1 cellular context compared by ENCODE assay signal in the genomic region with DNA sequence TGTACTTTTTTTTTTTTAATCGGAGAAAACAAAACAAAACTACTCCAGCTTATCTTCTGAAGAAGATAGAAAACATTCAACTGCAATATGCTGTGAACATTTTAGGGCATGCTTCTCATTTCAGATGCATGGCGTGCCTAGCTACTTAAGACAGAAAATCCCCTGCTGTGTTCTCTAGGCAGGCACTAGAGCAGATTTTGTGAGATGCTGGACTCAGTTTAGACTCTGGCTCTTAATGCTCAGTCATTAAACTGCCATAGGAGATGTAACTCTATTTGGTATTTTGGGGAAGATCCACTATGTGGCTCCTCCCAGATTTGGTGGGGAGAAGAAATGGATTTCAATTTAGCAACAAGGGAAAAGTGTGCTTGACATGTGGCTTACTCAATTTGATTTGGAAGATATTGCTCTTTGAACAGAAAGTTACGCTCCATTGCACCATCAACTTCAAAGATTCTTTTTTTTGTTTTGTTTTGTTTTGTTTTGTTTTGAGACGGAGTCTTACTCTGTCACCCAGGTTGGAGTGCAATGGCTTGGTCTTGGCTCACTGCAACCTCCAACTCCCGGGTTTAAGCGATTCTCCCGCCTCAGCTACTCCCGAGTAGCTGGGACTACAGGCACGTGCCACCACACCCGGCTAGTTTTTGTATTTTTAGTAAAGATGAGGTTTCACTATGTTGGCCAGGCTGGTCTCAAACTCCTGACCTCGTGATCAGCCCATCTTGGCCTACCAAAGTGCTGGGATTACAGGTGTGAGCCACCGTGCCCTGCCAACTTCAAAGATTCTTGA.
TF ChIP-seq lines count a peak whose summit lies in the region.

No MANE protein-coding gene starts in this region.

TF ChIP-seq in K562, 482 proteins besides CTCF, POLR2A, EP300 and RAD21:
- TF ChIP-seq CEBPG (CRISPR knock-in tag; IDR thresholded peaks at IDR 0.05) (no peak), CEBPG (tag; conservative IDR thresholded peaks at IDR 0.05 in 1 of 2, IDR thresholded peaks at IDR 0.05 in 1 of 2) (peak in 1 of 2 experiments; percentile 67; a peak in 2 of 4 replicates), L3MBTL2 (IDR thresholded peaks at IDR 0.05) (peak; percentile 33; the same call in 1 of the 2 replicates), SMAD4 (CRISPR knock-in tag; conservative IDR thresholded peaks at IDR 0.05) (0 out of 2 replicates have a peak, but pooled peaks have one; percentile 27), CBX2 (IDR thresholded peaks at IDR 0.05; ENCODE audit: insufficient read depth, low read length, poor library complexity, severe bottlenecking) (no peak), MEF2A (IDR thresholded peaks at IDR 0.05; ENCODE audit: control insufficient read depth, low read depth, low read length) (no peak)
- TF ChIP-seq, protein P1, sequence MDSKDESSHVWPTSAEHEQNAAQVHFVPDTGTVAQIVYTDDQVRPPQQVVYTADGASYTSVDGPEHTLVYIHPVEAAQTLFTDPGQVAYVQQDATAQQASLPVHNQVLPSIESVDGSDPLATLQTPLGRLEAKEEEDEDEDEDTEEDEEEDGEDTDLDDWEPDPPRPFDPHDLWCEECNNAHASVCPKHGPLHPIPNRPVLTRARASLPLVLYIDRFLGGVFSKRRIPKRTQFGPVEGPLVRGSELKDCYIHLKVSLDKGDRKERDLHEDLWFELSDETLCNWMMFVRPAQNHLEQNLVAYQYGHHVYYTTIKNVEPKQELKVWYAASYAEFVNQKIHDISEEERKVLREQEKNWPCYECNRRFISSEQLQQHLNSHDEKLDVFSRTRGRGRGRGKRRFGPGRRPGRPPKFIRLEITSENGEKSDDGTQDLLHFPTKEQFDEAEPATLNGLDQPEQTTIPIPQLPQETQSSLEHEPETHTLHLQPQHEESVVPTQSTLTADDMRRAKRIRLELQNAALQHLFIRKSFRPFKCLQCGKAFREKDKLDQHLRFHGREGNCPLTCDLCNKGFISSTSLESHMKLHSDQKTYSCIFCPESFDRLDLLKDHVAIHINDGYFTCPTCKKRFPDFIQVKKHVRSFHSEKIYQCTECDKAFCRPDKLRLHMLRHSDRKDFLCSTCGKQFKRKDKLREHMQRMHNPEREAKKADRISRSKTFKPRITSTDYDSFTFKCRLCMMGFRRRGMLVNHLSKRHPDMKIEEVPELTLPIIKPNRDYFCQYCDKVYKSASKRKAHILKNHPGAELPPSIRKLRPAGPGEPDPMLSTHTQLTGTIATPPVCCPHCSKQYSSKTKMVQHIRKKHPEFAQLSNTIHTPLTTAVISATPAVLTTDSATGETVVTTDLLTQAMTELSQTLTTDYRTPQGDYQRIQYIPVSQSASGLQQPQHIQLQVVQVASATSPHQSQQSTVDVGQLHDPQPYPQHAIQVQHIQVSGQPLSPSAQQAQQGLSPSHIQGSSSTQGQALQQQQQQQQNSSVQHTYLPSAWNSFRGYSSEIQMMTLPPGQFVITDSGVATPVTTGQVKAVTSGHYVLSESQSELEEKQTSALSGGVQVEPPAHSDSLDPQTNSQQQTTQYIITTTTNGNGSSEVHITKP (IDR thresholded peaks at IDR 0.05; ENCODE audit: partially characterized antibody), result peak; percentile 26
- TF ChIP-seq, protein P2, sequence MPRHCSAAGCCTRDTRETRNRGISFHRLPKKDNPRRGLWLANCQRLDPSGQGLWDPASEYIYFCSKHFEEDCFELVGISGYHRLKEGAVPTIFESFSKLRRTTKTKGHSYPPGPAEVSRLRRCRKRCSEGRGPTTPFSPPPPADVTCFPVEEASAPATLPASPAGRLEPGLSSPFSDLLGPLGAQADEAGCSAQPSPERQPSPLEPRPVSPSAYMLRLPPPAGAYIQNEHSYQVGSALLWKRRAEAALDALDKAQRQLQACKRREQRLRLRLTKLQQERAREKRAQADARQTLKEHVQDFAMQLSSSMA (CRISPR knock-in tag; IDR thresholded peaks at IDR 0.05), result no peak
- TF ChIP-seq, protein P3, sequence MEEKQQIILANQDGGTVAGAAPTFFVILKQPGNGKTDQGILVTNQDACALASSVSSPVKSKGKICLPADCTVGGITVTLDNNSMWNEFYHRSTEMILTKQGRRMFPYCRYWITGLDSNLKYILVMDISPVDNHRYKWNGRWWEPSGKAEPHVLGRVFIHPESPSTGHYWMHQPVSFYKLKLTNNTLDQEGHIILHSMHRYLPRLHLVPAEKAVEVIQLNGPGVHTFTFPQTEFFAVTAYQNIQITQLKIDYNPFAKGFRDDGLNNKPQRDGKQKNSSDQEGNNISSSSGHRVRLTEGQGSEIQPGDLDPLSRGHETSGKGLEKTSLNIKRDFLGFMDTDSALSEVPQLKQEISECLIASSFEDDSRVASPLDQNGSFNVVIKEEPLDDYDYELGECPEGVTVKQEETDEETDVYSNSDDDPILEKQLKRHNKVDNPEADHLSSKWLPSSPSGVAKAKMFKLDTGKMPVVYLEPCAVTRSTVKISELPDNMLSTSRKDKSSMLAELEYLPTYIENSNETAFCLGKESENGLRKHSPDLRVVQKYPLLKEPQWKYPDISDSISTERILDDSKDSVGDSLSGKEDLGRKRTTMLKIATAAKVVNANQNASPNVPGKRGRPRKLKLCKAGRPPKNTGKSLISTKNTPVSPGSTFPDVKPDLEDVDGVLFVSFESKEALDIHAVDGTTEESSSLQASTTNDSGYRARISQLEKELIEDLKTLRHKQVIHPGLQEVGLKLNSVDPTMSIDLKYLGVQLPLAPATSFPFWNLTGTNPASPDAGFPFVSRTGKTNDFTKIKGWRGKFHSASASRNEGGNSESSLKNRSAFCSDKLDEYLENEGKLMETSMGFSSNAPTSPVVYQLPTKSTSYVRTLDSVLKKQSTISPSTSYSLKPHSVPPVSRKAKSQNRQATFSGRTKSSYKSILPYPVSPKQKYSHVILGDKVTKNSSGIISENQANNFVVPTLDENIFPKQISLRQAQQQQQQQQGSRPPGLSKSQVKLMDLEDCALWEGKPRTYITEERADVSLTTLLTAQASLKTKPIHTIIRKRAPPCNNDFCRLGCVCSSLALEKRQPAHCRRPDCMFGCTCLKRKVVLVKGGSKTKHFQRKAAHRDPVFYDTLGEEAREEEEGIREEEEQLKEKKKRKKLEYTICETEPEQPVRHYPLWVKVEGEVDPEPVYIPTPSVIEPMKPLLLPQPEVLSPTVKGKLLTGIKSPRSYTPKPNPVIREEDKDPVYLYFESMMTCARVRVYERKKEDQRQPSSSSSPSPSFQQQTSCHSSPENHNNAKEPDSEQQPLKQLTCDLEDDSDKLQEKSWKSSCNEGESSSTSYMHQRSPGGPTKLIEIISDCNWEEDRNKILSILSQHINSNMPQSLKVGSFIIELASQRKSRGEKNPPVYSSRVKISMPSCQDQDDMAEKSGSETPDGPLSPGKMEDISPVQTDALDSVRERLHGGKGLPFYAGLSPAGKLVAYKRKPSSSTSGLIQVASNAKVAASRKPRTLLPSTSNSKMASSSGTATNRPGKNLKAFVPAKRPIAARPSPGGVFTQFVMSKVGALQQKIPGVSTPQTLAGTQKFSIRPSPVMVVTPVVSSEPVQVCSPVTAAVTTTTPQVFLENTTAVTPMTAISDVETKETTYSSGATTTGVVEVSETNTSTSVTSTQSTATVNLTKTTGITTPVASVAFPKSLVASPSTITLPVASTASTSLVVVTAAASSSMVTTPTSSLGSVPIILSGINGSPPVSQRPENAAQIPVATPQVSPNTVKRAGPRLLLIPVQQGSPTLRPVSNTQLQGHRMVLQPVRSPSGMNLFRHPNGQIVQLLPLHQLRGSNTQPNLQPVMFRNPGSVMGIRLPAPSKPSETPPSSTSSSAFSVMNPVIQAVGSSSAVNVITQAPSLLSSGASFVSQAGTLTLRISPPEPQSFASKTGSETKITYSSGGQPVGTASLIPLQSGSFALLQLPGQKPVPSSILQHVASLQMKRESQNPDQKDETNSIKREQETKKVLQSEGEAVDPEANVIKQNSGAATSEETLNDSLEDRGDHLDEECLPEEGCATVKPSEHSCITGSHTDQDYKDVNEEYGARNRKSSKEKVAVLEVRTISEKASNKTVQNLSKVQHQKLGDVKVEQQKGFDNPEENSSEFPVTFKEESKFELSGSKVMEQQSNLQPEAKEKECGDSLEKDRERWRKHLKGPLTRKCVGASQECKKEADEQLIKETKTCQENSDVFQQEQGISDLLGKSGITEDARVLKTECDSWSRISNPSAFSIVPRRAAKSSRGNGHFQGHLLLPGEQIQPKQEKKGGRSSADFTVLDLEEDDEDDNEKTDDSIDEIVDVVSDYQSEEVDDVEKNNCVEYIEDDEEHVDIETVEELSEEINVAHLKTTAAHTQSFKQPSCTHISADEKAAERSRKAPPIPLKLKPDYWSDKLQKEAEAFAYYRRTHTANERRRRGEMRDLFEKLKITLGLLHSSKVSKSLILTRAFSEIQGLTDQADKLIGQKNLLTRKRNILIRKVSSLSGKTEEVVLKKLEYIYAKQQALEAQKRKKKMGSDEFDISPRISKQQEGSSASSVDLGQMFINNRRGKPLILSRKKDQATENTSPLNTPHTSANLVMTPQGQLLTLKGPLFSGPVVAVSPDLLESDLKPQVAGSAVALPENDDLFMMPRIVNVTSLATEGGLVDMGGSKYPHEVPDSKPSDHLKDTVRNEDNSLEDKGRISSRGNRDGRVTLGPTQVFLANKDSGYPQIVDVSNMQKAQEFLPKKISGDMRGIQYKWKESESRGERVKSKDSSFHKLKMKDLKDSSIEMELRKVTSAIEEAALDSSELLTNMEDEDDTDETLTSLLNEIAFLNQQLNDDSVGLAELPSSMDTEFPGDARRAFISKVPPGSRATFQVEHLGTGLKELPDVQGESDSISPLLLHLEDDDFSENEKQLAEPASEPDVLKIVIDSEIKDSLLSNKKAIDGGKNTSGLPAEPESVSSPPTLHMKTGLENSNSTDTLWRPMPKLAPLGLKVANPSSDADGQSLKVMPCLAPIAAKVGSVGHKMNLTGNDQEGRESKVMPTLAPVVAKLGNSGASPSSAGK (IDR thresholded peaks at IDR 0.05), result peak; percentile 66
- TF ChIP-seq, protein P4, sequence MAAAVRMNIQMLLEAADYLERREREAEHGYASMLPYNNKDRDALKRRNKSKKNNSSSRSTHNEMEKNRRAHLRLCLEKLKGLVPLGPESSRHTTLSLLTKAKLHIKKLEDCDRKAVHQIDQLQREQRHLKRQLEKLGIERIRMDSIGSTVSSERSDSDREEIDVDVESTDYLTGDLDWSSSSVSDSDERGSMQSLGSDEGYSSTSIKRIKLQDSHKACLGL (CRISPR knock-in tag; IDR thresholded peaks at IDR 0.05; ENCODE audit: borderline replicate concordance, poor library complexity, severe bottlenecking), result no peak
- TF ChIP-seq, protein P5, sequence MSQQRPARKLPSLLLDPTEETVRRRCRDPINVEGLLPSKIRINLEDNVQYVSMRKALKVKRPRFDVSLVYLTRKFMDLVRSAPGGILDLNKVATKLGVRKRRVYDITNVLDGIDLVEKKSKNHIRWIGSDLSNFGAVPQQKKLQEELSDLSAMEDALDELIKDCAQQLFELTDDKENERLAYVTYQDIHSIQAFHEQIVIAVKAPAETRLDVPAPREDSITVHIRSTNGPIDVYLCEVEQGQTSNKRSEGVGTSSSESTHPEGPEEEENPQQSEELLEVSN (IDR thresholded peaks at IDR 0.05; ENCODE audit: borderline replicate concordance in 1 of 2, extremely low read depth in 1 of 2, insufficient read depth in 1 of 2, insufficient read length in 1 of 2, low read depth in 1 of 2, low read length in 1 of 2, poor library complexity in 1 of 2, severe bottlenecking in 1 of 2), result peak in 1 of 2 experiments; percentile 31
